ENCODE assay signal across 8 cellular contexts in the genomic region with DNA sequence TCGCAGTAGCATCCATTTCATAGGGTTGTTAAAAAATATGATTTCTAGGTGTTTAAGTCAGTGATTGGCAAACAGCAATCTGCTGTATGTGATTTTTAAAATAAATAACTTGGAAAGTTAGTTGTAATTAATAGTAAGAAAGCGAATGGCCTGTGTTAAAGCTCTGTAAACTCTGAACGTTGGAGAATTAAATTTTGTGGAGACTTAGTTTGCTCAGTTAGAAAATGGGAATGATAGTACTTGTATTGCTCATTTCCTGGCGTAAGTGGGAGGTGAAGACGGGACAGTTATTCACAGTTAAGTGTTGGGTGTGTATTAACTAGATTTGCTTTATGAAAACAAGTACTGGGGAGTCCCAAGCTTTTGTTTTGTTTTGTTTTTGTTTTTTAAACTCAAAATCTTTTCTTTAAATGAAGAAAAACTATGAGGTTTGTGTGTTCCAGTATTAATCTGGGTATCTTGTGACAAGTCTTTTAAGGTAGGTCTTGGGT. TPM values are rescaled to one million over a fixed set of nuclear protein-coding genes. Genes with fewer than 3 reads are reported as not detected.
A peak's percentile ranks its signal among the peaks of the same experiment; 100 is the strongest.
DNase-seq lines count a peak whose midpoint lies in the region; ATAC-seq and TF ChIP-seq lines count a peak whose summit lies in the region.

No MANE protein-coding gene starts in this region.

- peak overlapping the region; percentile 88 for H3K27ac Mint-ChIP-seq in WTC11
- H3K27ac Mint-ChIP-seq in activated CD8-positive, alpha-beta T cell treated with anti-CD3 and anti-CD28 coated beads for 36 hours, result no peak overlapping the region

- TF ChIP-seq POLR2A in testis (IDR thresholded peaks at IDR 0.05), result no peak

- peak overlapping the region; percentile 83 to 94 for H3K4me3 ChIP-seq in testis

- no peak for ATAC-seq in WTC11
- no peak for ATAC-seq in activated CD8-positive, alpha-beta T cell treated with anti-CD3 and anti-CD28 coated beads for 36 hours
- ATAC-seq in HG03460 (IDR thresholded peaks at IDR 0.05; ENCODE audit: unreplicated experiment), result no peak

- H3K27ac ChIP-seq in testis, result peak overlapping the region; percentile 95 to 98

- whole genome bisulfite sequencing in testis, 2 donors, result 5 to 11% methylated on average over 5 of the region's 5 CpGs

- H3K4me1 Mint-ChIP-seq in WTC11, result peaks cover 32% of the 10 kb centered on the region
- H3K4me1 Mint-ChIP-seq in activated CD8-positive, alpha-beta T cell treated with anti-CD3 and anti-CD28 coated beads for 36 hours (ENCODE audit: low read depth), result peaks cover 53% of the 10 kb centered on the region

- POLR2A ChIA-PET in WTC11 (lab: Charles Lee), result interaction anchor here (0.5 to 3.8 kb wide), 4 partner anchors 11 to 241 kb away, joined by 3 to 27 read pairs (median 5); partner anchors contain the start of gene MRPS14
- POLR2A ChIA-PET in activated CD8-positive, alpha-beta T cell treated with anti-CD3 and anti-CD28 coated beads for 36 hours (lab: Charles Lee), result interaction anchor here (0.8 to 3.2 kb wide), 16 partner anchors 8 to 226 kb away, joined by 3 to 53 read pairs (median 5); partner anchors contain the start of gene MRPS14

- no peaks in the 10 kb centered on the region for H3K27me3 Mint-ChIP-seq in WTC11 (ENCODE audit: low read depth)
- H3K27me3 Mint-ChIP-seq in activated CD8-positive, alpha-beta T cell treated with anti-CD3 and anti-CD28 coated beads for 36 hours, result no peaks in the 10 kb centered on the region

- H3K4me1 ChIP-seq in testis, result peaks cover 5% of the 10 kb centered on the region

- H3K4me3 Mint-ChIP-seq in WTC11, result no peak overlapping the region
- no peak overlapping the region for H3K4me3 Mint-ChIP-seq in activated CD8-positive, alpha-beta T cell treated with anti-CD3 and anti-CD28 coated beads for 36 hours

- H3K27me3 ChIP-seq in testis, result no peaks in the 10 kb centered on the region

- no peak for TF ChIP-seq CTCF in WTC11 (IDR thresholded peaks at IDR 0.05)
- TF ChIP-seq CTCF in testis (IDR thresholded peaks at IDR 0.05), result no peak
- TF ChIP-seq CTCF in activated CD8-positive, alpha-beta T cell treated with anti-CD3 and anti-CD28 coated beads for 36 hours (IDR thresholded peaks at IDR 0.05), result no peak

- CTCF ChIA-PET in WTC11 (lab: Charles Lee), result interaction anchor here (1.0 to 3.2 kb wide), 7 partner anchors 29 to 738 kb away, joined by 3 to 11 read pairs (median 7); no protein-coding TSS in a partner anchor
- CTCF ChIA-PET in activated CD8-positive, alpha-beta T cell treated with anti-CD3 and anti-CD28 coated beads for 36 hours (lab: Charles Lee), result interaction anchor here (1.3 to 2.5 kb wide), 6 partner anchors 21 to 201 kb away, joined by 3 to 11 read pairs (median 6); partner anchors contain the start of gene MRPS14

- no peaks in the 10 kb centered on the region for H3K9me3 ChIP-seq in testis

- H3K9me3 Mint-ChIP-seq in WTC11, result no peaks in the 10 kb centered on the region
- no peaks in the 10 kb centered on the region for H3K9me3 Mint-ChIP-seq in activated CD8-positive, alpha-beta T cell treated with anti-CD3 and anti-CD28 coated beads for 36 hours

- DNase-seq in SIG-M5 treated with dmso at 0.1 percent for 504 hours (lab: John Stamatoyannopoulos, UW; ENCODE audit: unreplicated experiment) (peak; percentile 39), SIG-M5 (lab: John Stamatoyannopoulos, UW) (no peak), WTC11 (ENCODE audit: low spot score) (no peak), iris pigment epithelial cell (ENCODE audit: low read depth) (peak; percentile 24), testis (no peak)
- no peak for DNase-seq in activated CD8-positive, alpha-beta T cell treated with anti-CD3 and anti-CD28 coated beads for 36 hours
- no peak for DNase-seq in activated CD4-positive, alpha-beta T cell treated with anti-CD3 and anti-CD28 coated beads, Interleukin-2, amount 50 U/mL, for 4 hours

- H3K36me3 ChIP-seq in testis (ENCODE audit: low read depth, missing control alignments), result no peaks in the 10 kb centered on the region

- intact Hi-C loops in testis (cut with DNase I; ENCODE audit: low total_unique reads), result no loop called here
- intact Hi-C loops in activated CD8-positive, alpha-beta T cell treated with anti-CD3 and anti-CD28 coated beads for 36 hours (cut with micrococcal nuclease), result loop anchor here (2.0 kb wide), 1 partner anchor 26 kb away; no protein-coding TSS in a partner anchor

- H3K36me3 Mint-ChIP-seq in WTC11, result peaks cover 13% of the 10 kb centered on the region
- peaks cover 46% of the 10 kb centered on the region for H3K36me3 Mint-ChIP-seq in activated CD8-positive, alpha-beta T cell treated with anti-CD3 and anti-CD28 coated beads for 36 hours (ENCODE audit: low read depth)

TF ChIP-seq in WTC11, 78 proteins besides CTCF, POLR2A, EP300 and RAD21:
- TF ChIP-seq, protein P1, sequence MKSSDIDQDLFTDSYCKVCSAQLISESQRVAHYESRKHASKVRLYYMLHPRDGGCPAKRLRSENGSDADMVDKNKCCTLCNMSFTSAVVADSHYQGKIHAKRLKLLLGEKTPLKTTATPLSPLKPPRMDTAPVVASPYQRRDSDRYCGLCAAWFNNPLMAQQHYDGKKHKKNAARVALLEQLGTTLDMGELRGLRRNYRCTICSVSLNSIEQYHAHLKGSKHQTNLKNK (CRISPR knock-in tag; IDR thresholded peaks at IDR 0.05), result no peak
- no peak for TF ChIP-seq ATF3 (CRISPR knock-in tag; conservative IDR thresholded peaks at IDR 0.05)
TF ChIP-seq in WTC11: peak in this region for 0.

RNA-seq across cellular contexts. Expression of gene CACYBP, which starts 1.0 kb away (rescaled TPM):
- total RNA-seq in WTC11 (2021) (167 to 211 TPM (median 185 TPM) in 3 replicates), testis (100 to 1,000 TPM in 1 of 2 donors, 10 to 100 TPM in 1; 74.4 to 120 TPM)
- polyA plus RNA-seq in testis (ENCODE audit: insufficient read depth, low read depth, low replicate concordance), result 121 TPM
- total RNA-seq in activated CD8-positive, alpha-beta T cell treated with anti-CD3 and anti-CD28 coated beads for 36 hours, result 100 to 1,000 TPM; 307 to 346 TPM

RNA-seq across cellular contexts. Expression of gene MRPS14, which starts 22.5 kb away (rescaled TPM):
- 30.4 to 33.1 TPM (median 32.1 TPM) in 3 replicates for total RNA-seq in WTC11 (2021)
- 10 to 100 TPM; 30.2 to 31.2 TPM for total RNA-seq in testis
- 42.8 TPM for polyA plus RNA-seq in testis (ENCODE audit: insufficient read depth, low read depth, low replicate concordance)
- total RNA-seq in activated CD8-positive, alpha-beta T cell treated with anti-CD3 and anti-CD28 coated beads for 36 hours, result 10 to 100 TPM; 42.1 to 45.7 TPM

Comparison
In these comparisons a context has a peak if more than half of its experiments do, and no peak if none do; other contexts are left out.
1. DNase-seq: peak in SIG-M5 treated with dmso at 0.1 percent for 504 hours (single experiment) and iris pigment epithelial cell (single experiment); none in SIG-M5 (single experiment), WTC11 (single experiment), testis (single experiment), activated CD8-positive, alpha-beta T cell treated with anti-CD3 and anti-CD28 coated beads for 36 hours (single experiment) and activated CD4-positive, alpha-beta T cell treated with anti-CD3 and anti-CD28 coated beads, Interleukin-2, amount 50 U/mL, for 4 hours (0 of 2).